22 cellular contexts compared by ENCODE assay signal in the genomic region with DNA sequence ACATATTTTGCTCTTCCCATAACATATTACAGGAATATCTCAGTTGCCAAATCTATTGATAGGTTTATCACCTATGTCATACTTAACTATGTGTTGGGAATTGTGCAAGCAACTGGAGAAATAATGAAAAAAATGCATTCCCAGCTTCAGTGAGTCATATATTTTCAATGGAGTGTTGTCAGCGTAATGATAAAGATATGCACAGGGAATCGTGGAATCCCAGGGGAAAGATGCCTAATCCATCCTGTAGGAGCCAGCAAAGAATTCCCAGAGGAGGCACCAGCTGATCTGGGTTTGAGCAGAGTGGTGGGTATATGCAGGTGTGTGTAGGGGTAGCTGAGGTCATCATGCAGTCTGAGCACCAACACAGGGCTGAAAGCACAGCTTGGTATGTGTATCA.
DNase-seq lines count a peak whose midpoint lies in the region; ATAC-seq, FAIRE-seq and TF ChIP-seq lines count a peak whose summit lies in the region.
"Had no signal": no experiment of that assay in that cellular context is flagged by ENCODE, and none has a peak within 500 bp of the region (broad histone marks: within the 10 kb centered on the region; RNA-seq: fewer than 3 reads in every experiment).

No MANE protein-coding gene starts in this region.

- H2AFZ ChIP-seq in fibroblast of lung (ENCODE audit: low read length): no peak overlapping the region

- peaks cover 6% of the 10 kb centered on the region for H3K36me3 Mint-ChIP-seq in MCF 10A (ENCODE audit: insufficient read depth, unreplicated experiment)
- H3K36me3 Mint-ChIP-seq: CD4-positive, CD25-positive, alpha-beta regulatory T cell; natural killer cell had no signal

- TF ChIP-seq POLR2A in breast epithelium (IDR thresholded peaks at IDR 0.05): no peak

- no peaks in the 10 kb centered on the region for H3K9me3 Mint-ChIP-seq in MCF 10A (ENCODE audit: unreplicated experiment)
- H3K9me3 Mint-ChIP-seq: activated CD4-positive, alpha-beta T cell treated with anti-CD3 and anti-CD28 coated beads, Interleukin-2, amount 10 ng/mL, durations not matched to agents 24 days and 14 days; dendritic cell treated with granulocyte-macrophage colony-stimulating factor and Interleukin-4, amounts not matched to agents 40 ng/mL and 50 ng/mL, for 4 days had no signal

- H3K4me1 ChIP-seq in breast epithelium: no peaks in the 10 kb centered on the region
- no peaks in the 10 kb centered on the region for H3K4me1 ChIP-seq in fibroblast of lung (ENCODE audit: control insufficient read depth, extremely low read depth, insufficient read depth, low read length)
- H3K4me1 ChIP-seq: SJCRH30 had no signal

- H3K36me3 ChIP-seq in breast epithelium (no peaks in the 10 kb centered on the region), fibroblast of lung (ENCODE audit: control insufficient read depth, insufficient read depth, low read length) (no peaks in the 10 kb centered on the region)
- H3K36me3 ChIP-seq: SJCRH30 had no signal

- no peaks in the 10 kb centered on the region for H3K79me2 ChIP-seq in fibroblast of lung (ENCODE audit: control insufficient read depth, insufficient read depth, low read length)

- no peak overlapping the region for H3K27ac ChIP-seq in breast epithelium
- H3K27ac ChIP-seq in fibroblast of lung (ENCODE audit: insufficient read depth, low read length): no peak overlapping the region
- H3K27ac ChIP-seq: epithelial cell of prostate, SJCRH30 had no signal

- no peak overlapping the region for H3K4me2 ChIP-seq in fibroblast of lung (ENCODE audit: extremely low read depth, insufficient read depth, low read length)

- no peak overlapping the region for H3K9ac ChIP-seq in fibroblast of lung (ENCODE audit: insufficient read depth, low read length)

- POLR2A ChIA-PET in MCF 10A (lab: Yijun Ruan, JAX): no interaction called here

- no peak for FAIRE-seq in D721Med (lab: Jason Lieb, UNC)
- FAIRE-seq: HTR-8/SVneo had no signal

- no peak overlapping the region for H3K27ac Mint-ChIP-seq in MCF 10A (ENCODE audit: low read depth, unreplicated experiment)
- H3K27ac Mint-ChIP-seq: activated CD4-positive, alpha-beta T cell treated with anti-CD3 and anti-CD28 coated beads, Interleukin-2, amount 10 ng/mL, durations not matched to agents 24 days and 14 days; activated naive CD4-positive, alpha-beta T cell treated with anti-CD3 and anti-CD28 coated beads for 36 hours; dendritic cell treated with granulocyte-macrophage colony-stimulating factor and Interleukin-4, amounts not matched to agents 40 ng/mL and 50 ng/mL, for 4 days; natural killer cell; progenitor cell of endocrine pancreas had no signal

- no TSS peak for BruUV-seq in MCF 10A (replicated peaks; lab: Mats Ljungman, UMichigan)

- ATAC-seq in Right ventricle myocardium superior (ENCODE audit: poor library complexity): no peak
- ATAC-seq: natural killer cell had no signal

- H3K9me3 ChIP-seq in breast epithelium (no peaks in the 10 kb centered on the region), fibroblast of lung (ENCODE audit: control insufficient read depth, insufficient read depth, low read depth, low read length) (no peaks in the 10 kb centered on the region)
- H3K9me3 ChIP-seq: SJCRH30 had no signal

- intact Hi-C loops in MCF 10A (cut with micrococcal nuclease) (no loop called here), breast epithelium (cut with DNase I; ENCODE audit: low total_unique reads) (no loop called here), Right ventricle myocardium superior (cut with DNase I) (no loop called here)

- H3K4me3 ChIP-seq in breast epithelium (no peak overlapping the region), fibroblast of lung (replicated peaks in 1 of 4; ENCODE audit: control extremely low read depth in 1 of 4, insufficient read depth in 1 of 4, low read depth in 3 of 4, low read length in 4 of 4) (no peak overlapping the region)
- H3K4me3 ChIP-seq: SJCRH30 had no signal

- CTCF ChIA-PET in MCF 10A (lab: Yijun Ruan, JAX): interaction anchor here (0.8 kb wide), 1 partner anchor 1656 kb away, joined by 4 read pairs; no protein-coding TSS in a partner anchor

- H3K4me3 Mint-ChIP-seq in MCF 10A (ENCODE audit: unreplicated experiment): no peak overlapping the region
- H3K4me3 Mint-ChIP-seq: activated CD4-positive, alpha-beta T cell treated with anti-CD3 and anti-CD28 coated beads, Interleukin-2, amount 10 ng/mL, durations not matched to agents 24 days and 14 days; activated naive CD4-positive, alpha-beta T cell treated with anti-CD3 and anti-CD28 coated beads for 36 hours; CD4-positive, CD25-positive, alpha-beta regulatory T cell; dendritic cell treated with granulocyte-macrophage colony-stimulating factor and Interleukin-4, amounts not matched to agents 40 ng/mL and 50 ng/mL, for 4 days; natural killer cell had no signal

- DNase-seq in MCF 10A (ENCODE audit: unreplicated experiment) (peak; percentile 18), breast epithelium (ENCODE audit: low spot score in 2 of 2) (no peak), RKO (ENCODE audit: low spot score) (peak; percentile 2), fibroblast of lung (ENCODE audit: low read depth in 2 of 2) (peak; percentile 6 to 21), DMS 273 (lab: John Stamatoyannopoulos, UW; ENCODE audit: unreplicated experiment) (no peak), ureter (ENCODE audit: low spot score) (no peak), Right ventricle myocardium superior (no peak), D721Med (ENCODE audit: insufficient read length, low spot score) (no peak)
- DNase-seq: 8988T; activated CD4-positive, alpha-beta T cell treated with anti-CD3 and anti-CD28 coated beads, Interleukin-2, amount 10 ng/mL, durations not matched to agents 24 days and 14 days; activated naive CD4-positive, alpha-beta T cell treated with anti-CD3 and anti-CD28 coated beads for 36 hours; CD4-positive, CD25-positive, alpha-beta regulatory T cell; DMS79 treated with DMSO at 0.1 percent for 48 hours; islet precursor cell; natural killer cell; NCI-H1436 treated with DMSO at 0.1 percent for 48 hours; NCI-H510A; SJCRH30 had no signal

- no peak for TF ChIP-seq CTCF in MCF 10A (IDR thresholded peaks at IDR 0.05; ENCODE audit: unreplicated experiment)
- TF ChIP-seq CTCF in breast epithelium (IDR thresholded peaks at IDR 0.05): no peak
- TF ChIP-seq CTCF in fibroblast of lung (conservative IDR thresholded peaks at IDR 0.05 in 1 of 2, IDR thresholded peaks at IDR 0.05 in 1 of 2; ENCODE audit: low read depth in 1 of 2, low read length in 2 of 2): no peak
- TF ChIP-seq CTCF in D721Med (IDR thresholded peaks at IDR 0.05; ENCODE audit: insufficient read depth, missing control alignments): no peak

- peaks cover 34% of the 10 kb centered on the region for H3K27me3 Mint-ChIP-seq in MCF 10A (ENCODE audit: insufficient read depth, unreplicated experiment)
- H3K27me3 Mint-ChIP-seq: activated CD4-positive, alpha-beta T cell treated with anti-CD3 and anti-CD28 coated beads, Interleukin-2, amount 10 ng/mL, durations not matched to agents 24 days and 14 days; dendritic cell treated with granulocyte-macrophage colony-stimulating factor and Interleukin-4, amounts not matched to agents 40 ng/mL and 50 ng/mL, for 4 days had no signal

- peaks cover 5% of the 10 kb centered on the region for H3K4me1 Mint-ChIP-seq in MCF 10A (ENCODE audit: insufficient read depth, unreplicated experiment)
- H3K4me1 Mint-ChIP-seq: activated CD4-positive, alpha-beta T cell treated with anti-CD3 and anti-CD28 coated beads, Interleukin-2, amount 10 ng/mL, durations not matched to agents 24 days and 14 days; CD4-positive, CD25-positive, alpha-beta regulatory T cell; natural killer cell had no signal

- no peaks in the 10 kb centered on the region for H3K27me3 ChIP-seq in breast epithelium
- no peaks in the 10 kb centered on the region for H3K27me3 ChIP-seq in fibroblast of lung (ENCODE audit: control insufficient read depth, insufficient read depth, low read length)

- H4K20me1 ChIP-seq in fibroblast of lung (ENCODE audit: control insufficient read depth, extremely low read depth, insufficient read depth, low read length): no peaks in the 10 kb centered on the region

Comparison
In these comparisons a context has a peak if more than half of its experiments do, and no peak if none do; other contexts are left out.
1. DNase-seq: peak in MCF 10A (single experiment), RKO (single experiment) and fibroblast of lung (2 of 2); none in breast epithelium (0 of 2), DMS 273 (single experiment), ureter (single experiment), Right ventricle myocardium superior (single experiment) and D721Med (single experiment).